1 cellular context compared by ENCODE assay signal in the genomic region with DNA sequence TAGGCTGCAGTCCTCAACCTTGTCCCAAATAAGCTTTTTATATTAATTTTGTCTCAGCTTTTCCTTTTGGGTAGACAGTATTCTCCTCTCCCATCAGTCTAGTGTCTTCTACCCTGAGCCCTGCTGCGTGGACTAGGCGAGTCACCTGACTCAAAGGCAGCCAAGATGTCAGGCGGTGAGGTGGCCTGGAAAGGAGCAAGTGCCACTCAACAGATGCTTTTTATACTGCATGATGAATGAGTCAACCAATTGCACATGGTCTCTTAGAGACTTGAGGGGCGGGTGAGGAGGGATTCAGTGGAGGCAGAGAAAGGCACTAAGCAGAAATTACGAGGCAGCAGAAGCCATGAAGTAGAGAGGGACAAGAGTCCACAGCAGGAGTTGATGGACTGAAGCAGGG.
TF ChIP-seq lines count a peak whose summit lies in the region.

No MANE protein-coding gene starts in this region.

TF ChIP-seq in WTC11, 78 proteins besides CTCF, POLR2A, EP300 and RAD21 (continued from another document):
- no peak for TF ChIP-seq ZSCAN18 (CRISPR knock-in tag; IDR thresholded peaks at IDR 0.05)
- TF ChIP-seq ERG (CRISPR knock-in tag; IDR thresholded peaks at IDR 0.05) = no peak
- TF ChIP-seq ARID4B (CRISPR knock-in tag; IDR thresholded peaks at IDR 0.05; ENCODE audit: borderline replicate concordance) = no peak
